ENCODE assay signal across 27 cellular contexts in genomic region chr9:35608221-35608620, GRCh38. TPM values are rescaled to one million over a fixed set of nuclear protein-coding genes. Genes with fewer than 3 reads are reported as not detected.
"Had no signal": no experiment of that assay in that cellular context is flagged by ENCODE, and none has a peak within 500 bp of the region (broad histone marks: within the 10 kb centered on the region; RNA-seq: fewer than 3 reads in every experiment).

No MANE protein-coding gene starts in this region.

- DNase-seq: activated CD4-positive, alpha-beta T cell treated with anti-CD3 and anti-CD28 coated beads for 4 hours; activated CD8-positive, alpha-beta memory T cell treated with anti-CD3 and anti-CD28 coated beads, Interleukin-2, amount 50 U/mL, for 4 hours; activated CD8-positive, alpha-beta T cell treated with anti-CD3 and anti-CD28 coated beads for 36 hours; activated effector memory CD4-positive, alpha-beta T cell treated with Interleukin-2 at 50 U/mL for 16 hours; activated naive CD4-positive, alpha-beta T cell treated with Interleukin-2 at 50 U/mL for 16 hours; activated T-cell treated with anti-CD3 and anti-CD28 coated beads, Interleukin-2, amount 50 U/mL, for 72 hours; amygdala; brain microvascular endothelial cell; Kasumi-1; KBM-7; NCI-H1105 treated with DMSO at 0.1 percent for 48 hours; NCI-H1436 treated with DMSO at 0.1 percent for 48 hours; NCI-H187; NCI-H2081; NCI-H510A treated with DMSO at 0.1 percent for 48 hours; NCI-H69; NK-92 treated with Interleukin-12 subunit alpha and Interleukin-12 subunit beta, amount 100 ng/mL, for 24 hours; Peyer's patch; Right ventricle myocardium superior; SJCRH30; SK-N-SH; T-helper 1 cell had no signal

- H3K27ac Mint-ChIP-seq: activated CD8-positive, alpha-beta T cell treated with anti-CD3 and anti-CD28 coated beads for 36 hours; activated T-cell treated with anti-CD3 and anti-CD28 coated beads, Interleukin-2, amount 50 U/mL, for 72 hours had no signal

- H3K27me3 ChIP-seq: brain microvascular endothelial cell, cardiac muscle cell, Peyer's patch, SJCRH30 had no signal

- H3K4me3 ChIP-seq: cardiac muscle cell, Peyer's patch, SJCRH30 had no signal

- H3K9me3 ChIP-seq: Peyer's patch, SJCRH30, SK-N-SH had no signal

- H3K27ac ChIP-seq: brain microvascular endothelial cell, cardiac muscle cell, Peyer's patch, RWPE1, VCaP had no signal

- H3K4me3 Mint-ChIP-seq: activated CD8-positive, alpha-beta T cell treated with anti-CD3 and anti-CD28 coated beads for 36 hours; activated T-cell treated with anti-CD3 and anti-CD28 coated beads, Interleukin-2, amount 50 U/mL, for 72 hours had no signal

- H3K4me2 ChIP-seq: SK-N-SH had no signal

- H3K27me3 Mint-ChIP-seq: activated CD8-positive, alpha-beta T cell treated with anti-CD3 and anti-CD28 coated beads for 36 hours; activated naive CD8-positive, alpha-beta T cell had no signal

- H3K9me3 Mint-ChIP-seq: activated CD8-positive, alpha-beta T cell treated with anti-CD3 and anti-CD28 coated beads for 36 hours; activated T-cell treated with anti-CD3 and anti-CD28 coated beads, Interleukin-2, amount 50 U/mL, for 72 hours had no signal

- ATAC-seq: activated CD8-positive, alpha-beta T cell treated with anti-CD3 and anti-CD28 coated beads for 36 hours; activated T-cell treated with anti-CD3 and anti-CD28 coated beads, Interleukin-2, amount 50 U/mL, for 72 hours had no signal

- H3K36me3 ChIP-seq: SJCRH30 had no signal

- H3K9ac ChIP-seq: SK-N-SH had no signal

RNA-seq across cellular contexts. Expression of gene CD72, which starts 10.0 kb away (rescaled TPM):
- total RNA-seq: SJCRH30 had no signal

RNA-seq across cellular contexts. Expression of gene SIT1, which starts 42.5 kb away (rescaled TPM):
- total RNA-seq: astrocyte, cardiac muscle cell, Right ventricle myocardium superior, SJCRH30 had no signal
